Comparison of ENCODE assay signal across 8 cellular contexts in the genomic region with DNA sequence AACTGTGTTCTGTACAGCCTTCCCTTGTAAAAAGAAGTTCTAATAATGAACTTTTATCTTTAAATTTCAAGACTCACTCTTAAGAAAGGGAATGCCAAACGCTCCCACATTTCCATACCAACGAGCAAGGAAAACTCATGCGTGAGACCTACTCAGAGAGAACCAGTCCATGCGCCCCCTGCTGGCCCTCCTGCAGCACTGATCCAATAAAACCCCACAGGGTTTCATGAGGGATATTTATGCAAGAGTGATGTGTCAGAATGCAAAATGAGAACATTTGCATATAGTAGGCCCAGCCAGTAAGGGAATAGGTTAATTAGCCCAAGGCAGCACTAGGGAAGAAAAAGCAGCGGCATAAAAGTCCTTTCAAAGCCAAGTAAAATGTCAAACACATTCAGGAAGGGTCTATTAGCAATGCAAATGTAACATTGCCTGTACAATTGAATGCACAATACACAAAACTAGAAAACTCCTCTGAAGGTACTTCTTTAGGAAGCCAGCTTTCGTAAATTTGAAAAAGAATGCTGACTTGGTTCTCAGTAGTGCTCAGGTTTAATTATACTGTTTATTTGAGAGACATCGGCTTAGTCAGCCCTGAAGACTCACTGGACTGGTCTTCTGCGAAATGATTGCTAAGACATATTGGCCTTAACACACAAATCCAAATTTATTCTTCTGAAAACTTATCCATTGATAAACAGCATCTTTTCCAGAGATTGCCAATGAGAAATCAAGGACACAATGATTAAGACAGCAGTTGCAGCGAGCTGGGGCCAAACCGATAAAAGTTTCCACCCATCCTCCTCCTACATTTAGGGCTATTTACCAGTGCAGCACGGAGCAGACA.
DNase-seq lines count a peak whose midpoint lies in the region; ATAC-seq and TF ChIP-seq lines count a peak whose summit lies in the region.

No MANE protein-coding gene starts in this region.

- H3K27ac ChIP-seq in neural progenitor cell (no peak overlapping the region), suprapubic skin (peak overlapping the region; percentile 51)

- no peak overlapping the region for H3K4me3 Mint-ChIP-seq in activated T-cell treated with anti-CD3 and anti-CD28 coated beads, Interleukin-2, amount 50 U/mL, for 4 hours
- no peak overlapping the region for H3K4me3 Mint-ChIP-seq in neural progenitor cell

- H3K79me2 ChIP-seq in neural progenitor cell (ENCODE audit: low read depth), result no peaks in the 10 kb centered on the region

- H3K4me3 ChIP-seq in fibroblast of mammary gland (ENCODE audit: control insufficient read depth, low read depth, low read length), result no peak overlapping the region
- peak overlapping the region; percentile 7 for H3K4me3 ChIP-seq in neural progenitor cell
- H3K4me3 ChIP-seq in suprapubic skin, result peak overlapping the region; percentile 13

- no peaks in the 10 kb centered on the region for H3K4me1 Mint-ChIP-seq in activated T-cell treated with anti-CD3 and anti-CD28 coated beads, Interleukin-2, amount 50 U/mL, for 4 hours (ENCODE audit: low read depth)
- peaks cover 9% of the 10 kb centered on the region for H3K4me1 Mint-ChIP-seq in neural progenitor cell

- WGBS in suprapubic skin, result 18% methylated on average over 11 of the region's 11 CpGs

- DNase-seq in Ammon's horn (ENCODE audit: low spot score) (peak; percentile 91), HT-29 (ENCODE audit: low spot score) (peak; percentile 75), OCI-M1 (lab: John Stamatoyannopoulos, UW) (peak; percentile 83), fibroblast of mammary gland (ENCODE audit: low read depth) (peak; percentile 84), neural progenitor cell (ENCODE audit: low spot score) (peak; percentile 77), suprapubic skin (ENCODE audit: low spot score in 2 of 2) (peak in 1 of 2 donors; percentile 75)
- DNase-seq in activated T-cell treated with anti-CD3 and anti-CD28 coated beads, Interleukin-2, amount 50 U/mL, for 4 hours, result peak; percentile 62

- no peaks in the 10 kb centered on the region for H3K27me3 Mint-ChIP-seq in activated T-cell treated with anti-CD3 and anti-CD28 coated beads, Interleukin-2, amount 50 U/mL, for 4 hours (ENCODE audit: low read depth)
- peaks cover 7% of the 10 kb centered on the region for H3K27me3 Mint-ChIP-seq in neural progenitor cell (ENCODE audit: insufficient read depth, low read depth)

- H3K4me1 ChIP-seq in neural progenitor cell (peaks cover 10% of the 10 kb centered on the region), suprapubic skin (peaks cover 51% of the 10 kb centered on the region)

- no peaks in the 10 kb centered on the region for H3K9me3 Mint-ChIP-seq in activated T-cell treated with anti-CD3 and anti-CD28 coated beads, Interleukin-2, amount 50 U/mL, for 4 hours
- H3K9me3 Mint-ChIP-seq in neural progenitor cell, result no peaks in the 10 kb centered on the region

- H3K9me3 ChIP-seq in neural progenitor cell (ENCODE audit: low read depth) (no peaks in the 10 kb centered on the region), suprapubic skin (no peaks in the 10 kb centered on the region)

- H4K20me1 ChIP-seq in neural progenitor cell (ENCODE audit: low read depth), result no peaks in the 10 kb centered on the region

- H3K9ac ChIP-seq in neural progenitor cell, result no peak overlapping the region

- TF ChIP-seq CTCF in fibroblast of mammary gland (conservative IDR thresholded peaks at IDR 0.05; ENCODE audit: control insufficient read depth, insufficient read depth, low read depth, low read length) (peak; percentile 98), neural progenitor cell (IDR thresholded peaks at IDR 0.05) (peak; percentile 99), suprapubic skin (IDR thresholded peaks at IDR 0.05) (peak; percentile 88 to 91)

- H3K36me3 ChIP-seq in neural progenitor cell (no peaks in the 10 kb centered on the region), suprapubic skin (peaks cover 16% of the 10 kb centered on the region)

- peak; percentile 41 for ATAC-seq in GM18909 (IDR thresholded peaks at IDR 0.05; ENCODE audit: poor library complexity, unreplicated experiment)
- peak; percentile 77 to 83 for ATAC-seq in activated T-cell treated with anti-CD3 and anti-CD28 coated beads, Interleukin-2, amount 50 U/mL, for 4 hours

- peaks cover 10% of the 10 kb centered on the region for H3K36me3 Mint-ChIP-seq in activated T-cell treated with anti-CD3 and anti-CD28 coated beads, Interleukin-2, amount 50 U/mL, for 4 hours (ENCODE audit: insufficient read depth)
- no peaks in the 10 kb centered on the region for H3K36me3 Mint-ChIP-seq in neural progenitor cell

- TF ChIP-seq EP300 in suprapubic skin (IDR thresholded peaks at IDR 0.05), result no peak

- no peak overlapping the region for H3K27ac Mint-ChIP-seq in neural progenitor cell

- no peaks in the 10 kb centered on the region for H3K27me3 ChIP-seq in neural progenitor cell
- H3K27me3 ChIP-seq in suprapubic skin, result no peaks in the 10 kb centered on the region

- H3F3A ChIP-seq in neural progenitor cell (ENCODE audit: low read depth), result peaks cover 9% of the 10 kb centered on the region

- H2AFZ ChIP-seq in neural progenitor cell (replicated peaks), result peak overlapping the region; percentile 93

- TF ChIP-seq POLR2A in suprapubic skin (IDR thresholded peaks at IDR 0.05), result no peak

- peak overlapping the region; percentile 68 for H3K4me2 ChIP-seq in neural progenitor cell
